In the genomic region with DNA sequence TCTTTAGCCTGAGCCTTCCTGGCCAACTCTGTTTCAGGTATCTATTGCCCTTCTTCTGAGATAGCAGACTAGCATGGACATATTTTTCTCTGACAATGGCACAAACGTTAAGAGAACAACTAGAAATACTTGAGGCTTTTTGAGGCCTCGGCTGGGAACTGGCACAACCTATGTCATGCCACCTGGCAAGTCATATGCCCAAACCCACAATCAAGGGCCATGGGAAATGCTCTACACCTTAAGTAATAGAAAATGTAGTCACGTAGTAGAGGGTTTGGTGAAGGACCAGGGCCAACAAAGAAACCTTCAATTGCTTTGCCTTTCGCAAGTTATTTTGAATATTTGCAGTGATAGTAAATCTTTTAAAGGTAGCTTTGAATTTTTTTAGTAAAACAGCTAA, we compare ENCODE assay signal across 23 cellular contexts.
DNase-seq lines count a peak whose midpoint lies in the region; ATAC-seq and TF ChIP-seq lines count a peak whose summit lies in the region.
"Had no signal": no experiment of that assay in that cellular context is flagged by ENCODE, and none has a peak within 500 bp of the region (broad histone marks: within the 10 kb centered on the region; RNA-seq: fewer than 3 reads in every experiment).

No MANE protein-coding gene starts in this region.

- RAD21 ChIA-PET in HCT116 (lab: Charles Lee; ENCODE audit: low non-redundant PET in 1 of 2, low total read pairs in 2 of 2, uncharacterized antibody in 2 of 2, unreplicated experiment in 2 of 2) = no interaction called here

- H3K36me3 ChIP-seq in HCT116 (ENCODE audit: control insufficient read depth in 1 of 2, insufficient read depth in 2 of 2, low read length in 2 of 2) (no peaks in the 10 kb centered on the region), breast epithelium (no peaks in the 10 kb centered on the region), lower lobe of right lung (no peaks in the 10 kb centered on the region), subcutaneous abdominal adipose tissue (ENCODE audit: control insufficient read depth in 5 of 5, insufficient read depth in 5 of 5, low read length in 5 of 5) (no peaks in the 10 kb centered on the region)
- H3K36me3 ChIP-seq: pancreas, right atrium auricular region had no signal

- peak overlapping the region; percentile 69 for H3K4me2 ChIP-seq in HCT116 (ENCODE audit: low read length)
- H3K4me2 ChIP-seq: KMS-11 had no signal

- BruUV-seq in HCT116 (replicated peaks; lab: Mats Ljungman, UMichigan) = no TSS peak

- no peak overlapping the region for H2AFZ ChIP-seq in HCT116 (ENCODE audit: low read depth, low read length, poor library complexity, severe bottlenecking)

- no peak for ATAC-seq in HCT116
- ATAC-seq in lower lobe of right lung = peak; percentile 59 to 61
- ATAC-seq in GM21367 (IDR thresholded peaks at IDR 0.05; ENCODE audit: unreplicated experiment) = no peak
- ATAC-seq in GM19455 (IDR thresholded peaks at IDR 0.05; ENCODE audit: unreplicated experiment) = no peak
- ATAC-seq: activated CD8-positive, alpha-beta T cell treated with anti-CD3 and anti-CD28 coated beads for 36 hours had no signal

- no peaks in the 10 kb centered on the region for H3K9me2 ChIP-seq in HCT116 (ENCODE audit: insufficient read depth)

- intact Hi-C loops in HCT116 (cut with micrococcal nuclease) (loop anchor here (10.0 kb wide), 2 partner anchors 217 to 523 kb away; no protein-coding TSS in a partner anchor), breast epithelium (cut with DNase I; ENCODE audit: low total_unique reads) (no loop called here), lower lobe of right lung (cut with DNase I) (no loop called here)

- DNase-seq in HCT116 (ENCODE audit: low read depth, low spot score) (no peak), breast epithelium (ENCODE audit: low spot score in 2 of 2) (no peak), lower lobe of right lung (no peak), NCI-H524 (lab: John Stamatoyannopoulos, UW) (no peak)
- no peak for DNase-seq in activated CD4-positive, alpha-beta T cell treated with anti-CD3 and anti-CD28 coated beads for 1 hour
- DNase-seq: activated CD4-positive, CD25-positive, alpha-beta regulatory T cell treated with anti-CD3 and anti-CD28 coated beads, Interleukin-2, amount 50 U/mL, for 72 hours; activated CD8-positive, alpha-beta T cell treated with anti-CD3 and anti-CD28 coated beads for 36 hours; amygdala; caudate nucleus; hypothalamus; immature natural killer cell; left ventricle myocardium superior; NCI-H1436; NCI-H2081 treated with DMSO at 0.1 percent for 48 hours; NCI-H226; nephron progenitor cell; pancreas; stimulated activated CD4-positive, alpha-beta T cell treated with anti-CD3 and anti-CD28 coated beads, Interleukin-2, amount 100 ng/mL, for 48 hours had no signal

- H4K20me1 ChIP-seq in HCT116 (ENCODE audit: insufficient read depth) = no peaks in the 10 kb centered on the region

- H3K27ac ChIP-seq in HCT116 (ENCODE audit: low read depth, low read length) (peak overlapping the region; percentile 92; the same call in 1 of the 2 replicates), breast epithelium (peak overlapping the region; percentile 44 to 71), lower lobe of right lung (peak overlapping the region; percentile 37), subcutaneous abdominal adipose tissue (ENCODE audit: low read depth, low read length) (peak overlapping the region; percentile 43)
- H3K27ac ChIP-seq: KMS-11 had no signal

- TF ChIP-seq CTCF in HCT116 (IDR thresholded peaks at IDR 0.05 in 2 of 3, conservative IDR thresholded peaks at IDR 0.05 in 1 of 3; ENCODE audit: borderline replicate concordance in 1 of 3, insufficient read depth in 1 of 3, low read depth in 2 of 3, low read length in 2 of 3) (no peak), breast epithelium (IDR thresholded peaks at IDR 0.05) (no peak), lower lobe of right lung (IDR thresholded peaks at IDR 0.05) (no peak)

- TF ChIP-seq POLR2A in HCT116 (IDR thresholded peaks at IDR 0.05; ENCODE audit: borderline replicate concordance, extremely low read depth, insufficient read depth, insufficient read length) (no peak), breast epithelium (IDR thresholded peaks at IDR 0.05) (no peak)

- H3K4me1 ChIP-seq in HCT116 (ENCODE audit: control insufficient read depth in 1 of 2, insufficient read depth in 2 of 2, low read length in 2 of 2) = peaks cover 65 to 77% of the 10 kb centered on the region in 2 experiments
- H3K4me1 ChIP-seq in breast epithelium = peaks cover 0 to 7% of the 10 kb centered on the region in 2 donors
- peaks cover 61% of the 10 kb centered on the region for H3K4me1 ChIP-seq in lower lobe of right lung
- H3K4me1 ChIP-seq in subcutaneous abdominal adipose tissue (ENCODE audit: control insufficient read depth in 5 of 5, insufficient read depth in 5 of 5, low read length in 5 of 5) = peaks cover 5 to 25% (median 9%) of the 10 kb centered on the region in 5 donors

- POLR2A ChIA-PET in HCT116 (lab: Charles Lee) = interaction anchor here (1.2 to 1.7 kb wide), 2 partner anchors 8 to 17 kb away, joined by 3 to 6 read pairs; no protein-coding TSS in a partner anchor

- H3K9ac ChIP-seq in HCT116 (ENCODE audit: low read length) = peak overlapping the region; percentile 53
- no peak overlapping the region for H3K9ac ChIP-seq in subcutaneous abdominal adipose tissue (ENCODE audit: low read length in 5 of 5)
- H3K9ac ChIP-seq: KMS-11 had no signal

- no peaks in the 10 kb centered on the region for H3K79me2 ChIP-seq in HCT116 (ENCODE audit: insufficient read depth, low read length)

- H3K27me3 ChIP-seq in HCT116 (ENCODE audit: insufficient read depth, low read length) = no peaks in the 10 kb centered on the region
- no peaks in the 10 kb centered on the region for H3K27me3 ChIP-seq in breast epithelium
- no peaks in the 10 kb centered on the region for H3K27me3 ChIP-seq in lower lobe of right lung (ENCODE audit: low read depth)
- no peaks in the 10 kb centered on the region for H3K27me3 ChIP-seq in subcutaneous abdominal adipose tissue (ENCODE audit: control insufficient read depth in 5 of 5, insufficient read depth in 4 of 5, low read length in 5 of 5)
- H3K27me3 ChIP-seq: pancreas, right atrium auricular region had no signal

- TF ChIP-seq RAD21 in HCT116 (IDR thresholded peaks at IDR 0.05; ENCODE audit: low read depth) = no peak

- no peak overlapping the region for H3K4me3 ChIP-seq in HCT116 (replicated peaks in 1 of 2; ENCODE audit: low read depth in 1 of 2, low read length in 2 of 2)
- no peak overlapping the region for H3K4me3 ChIP-seq in breast epithelium
- H3K4me3 ChIP-seq in lower lobe of right lung = no peak overlapping the region
- no peak overlapping the region for H3K4me3 ChIP-seq in subcutaneous abdominal adipose tissue (ENCODE audit: low read depth in 1 of 5, low read length in 5 of 5)
- H3K4me3 ChIP-seq: pancreas, right atrium auricular region had no signal

- H3K9me3 ChIP-seq in HCT116 (ENCODE audit: control insufficient read depth in 1 of 2, insufficient read depth in 1 of 2, low read depth in 1 of 2, low read length in 2 of 2) (no peaks in the 10 kb centered on the region), breast epithelium (no peaks in the 10 kb centered on the region), lower lobe of right lung (no peaks in the 10 kb centered on the region), subcutaneous abdominal adipose tissue (ENCODE audit: control insufficient read depth in 5 of 5, low read length in 5 of 5) (no peaks in the 10 kb centered on the region)
- H3K9me3 ChIP-seq: pancreas, right atrium auricular region had no signal

- CTCF ChIA-PET in HCT116 (lab: Charles Lee) = no interaction called here

TF ChIP-seq in HCT116, 20 proteins besides CTCF, POLR2A, EP300 and RAD21:
- no peak for TF ChIP-seq CBX3 (IDR thresholded peaks at IDR 0.05; ENCODE audit: low read depth)
- TF ChIP-seq JUND (IDR thresholded peaks at IDR 0.05) = no peak
- TF ChIP-seq ATF3 (IDR thresholded peaks at IDR 0.05) = no peak
- TF ChIP-seq POLR2AphosphoS5 (IDR thresholded peaks at IDR 0.05; ENCODE audit: low read depth, low read length) = no peak
- no peak for TF ChIP-seq EZH2 (IDR thresholded peaks at IDR 0.05)
- TF ChIP-seq, protein P1, sequence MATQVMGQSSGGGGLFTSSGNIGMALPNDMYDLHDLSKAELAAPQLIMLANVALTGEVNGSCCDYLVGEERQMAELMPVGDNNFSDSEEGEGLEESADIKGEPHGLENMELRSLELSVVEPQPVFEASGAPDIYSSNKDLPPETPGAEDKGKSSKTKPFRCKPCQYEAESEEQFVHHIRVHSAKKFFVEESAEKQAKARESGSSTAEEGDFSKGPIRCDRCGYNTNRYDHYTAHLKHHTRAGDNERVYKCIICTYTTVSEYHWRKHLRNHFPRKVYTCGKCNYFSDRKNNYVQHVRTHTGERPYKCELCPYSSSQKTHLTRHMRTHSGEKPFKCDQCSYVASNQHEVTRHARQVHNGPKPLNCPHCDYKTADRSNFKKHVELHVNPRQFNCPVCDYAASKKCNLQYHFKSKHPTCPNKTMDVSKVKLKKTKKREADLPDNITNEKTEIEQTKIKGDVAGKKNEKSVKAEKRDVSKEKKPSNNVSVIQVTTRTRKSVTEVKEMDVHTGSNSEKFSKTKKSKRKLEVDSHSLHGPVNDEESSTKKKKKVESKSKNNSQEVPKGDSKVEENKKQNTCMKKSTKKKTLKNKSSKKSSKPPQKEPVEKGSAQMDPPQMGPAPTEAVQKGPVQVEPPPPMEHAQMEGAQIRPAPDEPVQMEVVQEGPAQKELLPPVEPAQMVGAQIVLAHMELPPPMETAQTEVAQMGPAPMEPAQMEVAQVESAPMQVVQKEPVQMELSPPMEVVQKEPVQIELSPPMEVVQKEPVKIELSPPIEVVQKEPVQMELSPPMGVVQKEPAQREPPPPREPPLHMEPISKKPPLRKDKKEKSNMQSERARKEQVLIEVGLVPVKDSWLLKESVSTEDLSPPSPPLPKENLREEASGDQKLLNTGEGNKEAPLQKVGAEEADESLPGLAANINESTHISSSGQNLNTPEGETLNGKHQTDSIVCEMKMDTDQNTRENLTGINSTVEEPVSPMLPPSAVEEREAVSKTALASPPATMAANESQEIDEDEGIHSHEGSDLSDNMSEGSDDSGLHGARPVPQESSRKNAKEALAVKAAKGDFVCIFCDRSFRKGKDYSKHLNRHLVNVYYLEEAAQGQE (IDR thresholded peaks at IDR 0.05; ENCODE audit: low read depth) = no peak
- TF ChIP-seq ELF1 (IDR thresholded peaks at IDR 0.05; ENCODE audit: borderline replicate concordance, low read depth) = no peak
- no peak for TF ChIP-seq YY1 (IDR thresholded peaks at IDR 0.05; ENCODE audit: extremely low read depth, insufficient replicate concordance, low read depth, low read length)

Comparison
In these comparisons a context has a peak if more than half of its experiments do, and no peak if none do; other contexts are left out.
1. ATAC-seq: peak in lower lobe of right lung (2 of 2); none in HCT116 (single experiment), GM21367 (single experiment) and GM19455 (single experiment).
2. H3K27ac ChIP-seq: peak in every context shown above with its lines; median percentile 92 in HCT116; 58 in breast epithelium; 43 in subcutaneous abdominal adipose tissue; 37 in lower lobe of right lung.